ENCODE assay signal across 11 cellular contexts in the genomic region with DNA sequence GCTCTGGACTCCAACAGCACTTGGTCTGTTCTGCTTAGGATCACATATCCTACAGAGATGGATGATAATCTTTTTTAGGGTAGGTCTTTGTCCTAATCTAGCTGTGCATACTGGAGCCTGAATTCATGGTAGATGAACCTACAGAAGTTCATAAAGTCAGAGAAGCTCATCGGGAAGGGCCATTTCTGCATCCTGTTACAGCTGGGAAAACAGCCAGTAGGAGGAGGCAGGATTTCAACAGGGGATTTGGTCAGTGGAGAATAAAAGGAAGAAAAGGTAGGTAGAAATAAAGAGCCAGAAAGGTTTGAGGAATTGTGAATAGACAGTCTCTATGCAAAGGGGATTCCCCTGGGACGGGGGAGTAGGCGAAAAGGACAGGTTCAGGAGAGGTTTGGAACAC.
"Had no signal": no experiment of that assay in that cellular context is flagged by ENCODE, and none has a peak within 500 bp of the region (broad histone marks: within the 10 kb centered on the region; RNA-seq: fewer than 3 reads in every experiment).

No MANE protein-coding gene starts in this region.

- H3K4me3 ChIP-seq: lower lobe of right lung, psoas muscle, sigmoid colon, upper lobe of right lung had no signal

- H3K27ac Mint-ChIP-seq: activated naive CD4-positive, alpha-beta T cell treated with anti-CD3 and anti-CD28 coated beads, Interleukin-2, amount 50 U/mL, for 24 hours had no signal

- H3K9me3 ChIP-seq: lower lobe of right lung, psoas muscle, sigmoid colon, upper lobe of right lung had no signal

- H3K27me3 Mint-ChIP-seq: activated naive CD4-positive, alpha-beta T cell treated with anti-CD3 and anti-CD28 coated beads, Interleukin-2, amount 50 U/mL, for 24 hours had no signal

- H3K36me3 Mint-ChIP-seq: activated naive CD4-positive, alpha-beta T cell treated with anti-CD3 and anti-CD28 coated beads, Interleukin-2, amount 50 U/mL, for 24 hours; naive B cell had no signal

- H3K27ac ChIP-seq: lower lobe of right lung, psoas muscle, sigmoid colon, upper lobe of right lung had no signal

- H3K36me3 ChIP-seq: lower lobe of right lung, sigmoid colon, upper lobe of right lung had no signal

- H3K4me3 Mint-ChIP-seq: activated naive CD4-positive, alpha-beta T cell treated with anti-CD3 and anti-CD28 coated beads, Interleukin-2, amount 50 U/mL, for 24 hours; naive B cell had no signal

- ATAC-seq: activated CD4-positive, CD25-positive, alpha-beta regulatory T cell treated with anti-CD3 and anti-CD28 coated beads, Interleukin-2, amount 50 U/mL, for 24 hours; lower lobe of right lung; psoas muscle; stimulated activated naive CD8-positive, alpha-beta T cell treated with anti-CD3 and anti-CD28 coated beads, Interleukin-15, Interleukin-2, amounts not matched to agents 100 U/mL and 50 U/mL, for 24 hours; upper lobe of right lung had no signal

- H3K27me3 ChIP-seq: sigmoid colon, upper lobe of right lung had no signal

- H3K4me1 ChIP-seq: psoas muscle, upper lobe of right lung had no signal

- DNase-seq: activated T-cell treated with anti-CD3 and anti-CD28 coated beads, Interleukin-2, amount 50 U/mL, for 1 hour; hippocampal formation; lower lobe of right lung; naive B cell; psoas muscle; sigmoid colon; stimulated activated CD4-positive, alpha-beta T cell treated with anti-CD3 and anti-CD28 coated beads, Interleukin-12 subunit alpha, Interleukin-12 subunit beta, amount 100 ng/mL, for 4 hours; stimulated activated naive CD8-positive, alpha-beta T cell treated with anti-CD3 and anti-CD28 coated beads, Interleukin-15, Interleukin-2, amounts not matched to agents 100 U/mL and 50 U/mL, for 24 hours; upper lobe of right lung had no signal

- H3K9me3 Mint-ChIP-seq: activated naive CD4-positive, alpha-beta T cell treated with anti-CD3 and anti-CD28 coated beads, Interleukin-2, amount 50 U/mL, for 24 hours had no signal
